26 cellular contexts compared by ENCODE assay signal in the genomic region with DNA sequence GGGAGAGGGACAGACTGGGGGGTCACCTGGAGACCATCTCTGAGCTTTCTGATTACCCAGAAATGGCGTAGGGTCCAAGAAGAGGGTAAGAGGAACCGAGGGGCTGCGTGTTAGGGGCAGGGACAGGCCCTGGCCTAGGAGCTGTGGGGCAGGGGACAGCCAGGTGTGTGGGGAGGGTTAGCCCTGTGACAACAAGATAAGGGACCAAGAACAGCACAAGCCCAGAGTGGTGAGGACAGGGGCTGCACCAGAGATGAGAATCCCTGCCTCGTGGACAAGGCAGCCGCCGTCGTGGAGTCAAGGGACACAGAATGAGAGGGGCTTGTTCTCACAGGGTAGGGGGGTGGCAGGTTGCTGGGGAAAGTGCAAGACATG. TPM values are rescaled to one million over a fixed set of nuclear protein-coding genes. Genes with fewer than 3 reads are reported as not detected.
DNase-seq lines count a peak whose midpoint lies in the region; ATAC-seq and TF ChIP-seq lines count a peak whose summit lies in the region.
"Had no signal": no experiment of that assay in that cellular context is flagged by ENCODE, and none has a peak within 500 bp of the region (broad histone marks: within the 10 kb centered on the region; RNA-seq: fewer than 3 reads in every experiment).

No MANE protein-coding gene starts in this region.

- no CpG with 5 or more reads among the region's 7 CpGs for WGBS in neuronal stem cell (ENCODE audit: extremely low coverage in 2 of 2, insufficient read length in 2 of 2, insufficient replicate concordance in 1 of 2), 2 donors

- no peak overlapping the region for H4K8ac ChIP-seq in neuronal stem cell (ENCODE audit: low read depth, low read length)

- H2BK5ac ChIP-seq in neuronal stem cell (ENCODE audit: low read length), result no peak overlapping the region

- H2BK120ac ChIP-seq in neuronal stem cell (ENCODE audit: low read depth, low read length), result no peak overlapping the region

- H3K4me1 ChIP-seq in neuronal stem cell (ENCODE audit: control insufficient read depth in 2 of 2, insufficient read depth in 1 of 2, low read depth in 1 of 2, low read length in 2 of 2), result peaks cover 0 to 4% of the 10 kb centered on the region in 2 donors
- H3K4me1 ChIP-seq: BE2C; BLaER1 treated with 17β-estradiol and CSF1 and Interleukin-3, amounts not matched to agents 10 nM and 100 nM had no signal

- H3K4ac ChIP-seq in neuronal stem cell (ENCODE audit: low read length), result no peak overlapping the region

- POLR2A ChIA-PET in GM10248 (lab: Yijun Ruan, JAX) (no interaction called here), WTC11 (lab: Charles Lee) (no interaction called here)

- no peaks in the 10 kb centered on the region for H3K79me1 ChIP-seq in neuronal stem cell (ENCODE audit: low read depth, low read length)

- H3K27ac Mint-ChIP-seq in activated naive CD4-positive, alpha-beta T cell treated with anti-CD3 and anti-CD28 coated beads, Interleukin-2, amount 50 U/mL, for 24 hours, result peak overlapping the region; percentile 59
- no peak overlapping the region for H3K27ac Mint-ChIP-seq in activated naive CD4-positive, alpha-beta T cell treated with anti-CD3 and anti-CD28 coated beads, Interleukin-2, amount 50 U/mL, for 72 hours
- no peak overlapping the region for H3K27ac Mint-ChIP-seq in chondrocyte (ENCODE audit: unreplicated experiment)
- H3K27ac Mint-ChIP-seq in WTC11, result no peak overlapping the region
- H3K27ac Mint-ChIP-seq: CD4-positive, alpha-beta T cell; H9 had no signal

- H3K36me3 Mint-ChIP-seq in activated naive CD4-positive, alpha-beta T cell treated with anti-CD3 and anti-CD28 coated beads, Interleukin-2, amount 50 U/mL, for 24 hours, result no peaks in the 10 kb centered on the region
- H3K36me3 Mint-ChIP-seq in activated naive CD4-positive, alpha-beta T cell treated with anti-CD3 and anti-CD28 coated beads, Interleukin-2, amount 50 U/mL, for 72 hours, result no peaks in the 10 kb centered on the region
- H3K36me3 Mint-ChIP-seq in chondrocyte (ENCODE audit: low read depth), result no peaks in the 10 kb centered on the region
- H3K36me3 Mint-ChIP-seq in WTC11, result no peaks in the 10 kb centered on the region
- H3K36me3 Mint-ChIP-seq: CD8-positive, alpha-beta memory T cell had no signal

- no peak overlapping the region for H3K23ac ChIP-seq in neuronal stem cell (ENCODE audit: low read depth, low read length, poor library complexity)

- no peak overlapping the region for H3K18ac ChIP-seq in neuronal stem cell (ENCODE audit: low read length)

- CTCF ChIA-PET in GM10248 (lab: Yijun Ruan, JAX), result no interaction called here
- CTCF ChIA-PET in WTC11 (lab: Charles Lee), result no interaction called here

- H3K27me3 ChIP-seq in neuronal stem cell (ENCODE audit: control insufficient read depth in 3 of 3, insufficient read depth in 3 of 3, low read depth in 1 of 3, low read length in 3 of 3), result peaks cover 11 to 56% (median 35%) of the 10 kb centered on the region in 3 experiments

- no peak overlapping the region for H3K27ac ChIP-seq in neuronal stem cell (replicated peaks; ENCODE audit: low read length)
- H3K27ac ChIP-seq: 22Rv1; A549; BLaER1 treated with 17β-estradiol and CSF1 and Interleukin-3, amounts not matched to agents 10 nM and 100 nM; GM23248 had no signal

- peak overlapping the region; percentile 81 for H2AK5ac ChIP-seq in neuronal stem cell (ENCODE audit: low read depth, low read length)

- no peak for DNase-seq in activated naive CD4-positive, alpha-beta T cell treated with anti-CD3 and anti-CD28 coated beads, Interleukin-2, amount 50 U/mL, for 72 hours (ENCODE audit: low spot score in 2 of 2)
- DNase-seq in GM10248 (ENCODE audit: extremely low spot score) (peak; percentile 13), chondrocyte (ENCODE audit: low spot score) (peak; percentile 62), neuronal stem cell (ENCODE audit: low spot score) (no peak), KG1 (lab: John Stamatoyannopoulos, UW) (no peak), WTC11 (ENCODE audit: low spot score) (no peak)
- no peak for DNase-seq in effector CD8-positive, alpha-beta T cell (lab: John Stamatoyannopoulos, UW)
- DNase-seq: ACHN; AML-193; BE2C; CD4-positive, alpha-beta T cell; CD8-positive, alpha-beta memory T cell; DMS53; DMS79 treated with DMSO at 0.1 percent for 48 hours; GF-D8; GM23248; H9 had no signal

- H3K14ac ChIP-seq in neuronal stem cell (ENCODE audit: low read length), result peak overlapping the region; percentile 21

- no peak overlapping the region for H2BK12ac ChIP-seq in neuronal stem cell (ENCODE audit: low read length)

- ATAC-seq in activated naive CD4-positive, alpha-beta T cell treated with anti-CD3 and anti-CD28 coated beads, Interleukin-2, amount 50 U/mL, for 72 hours, result no peak
- ATAC-seq in WTC11, result no peak
- ATAC-seq: A549, HCT116 had no signal

- no peak overlapping the region for H3K9ac ChIP-seq in neuronal stem cell (ENCODE audit: low read depth, low read length, poor library complexity)
- H3K9ac ChIP-seq: BLaER1 treated with 17β-estradiol and CSF1 and Interleukin-3, amounts not matched to agents 10 nM and 100 nM; GM23248 had no signal

- H2BK15ac ChIP-seq in neuronal stem cell (ENCODE audit: low read length), result no peak overlapping the region

- TF ChIP-seq CTCF in GM10248 (IDR thresholded peaks at IDR 0.05; ENCODE audit: control extremely low read depth, extremely low read depth, low read depth, missing control alignments) (no peak), chondrocyte (IDR thresholded peaks at IDR 0.05) (no peak), WTC11 (IDR thresholded peaks at IDR 0.05) (no peak)

- H3K4me3 ChIP-seq in neuronal stem cell (ENCODE audit: low read length in 2 of 2), result no peak overlapping the region
- H3K4me3 ChIP-seq: A549; BLaER1 treated with 17β-estradiol and CSF1 and Interleukin-3, amounts not matched to agents 10 nM and 100 nM; GM23248 had no signal

- H2AFZ ChIP-seq in neuronal stem cell (ENCODE audit: low read length), result no peak overlapping the region
- H2AFZ ChIP-seq: GM23248 had no signal

- no peaks in the 10 kb centered on the region for H3K9me3 Mint-ChIP-seq in activated naive CD4-positive, alpha-beta T cell treated with anti-CD3 and anti-CD28 coated beads, Interleukin-2, amount 50 U/mL, for 24 hours
- H3K9me3 Mint-ChIP-seq in activated naive CD4-positive, alpha-beta T cell treated with anti-CD3 and anti-CD28 coated beads, Interleukin-2, amount 50 U/mL, for 72 hours, result no peaks in the 10 kb centered on the region
- H3K9me3 Mint-ChIP-seq in chondrocyte (ENCODE audit: low read depth) (no peaks in the 10 kb centered on the region), WTC11 (peaks cover 3% of the 10 kb centered on the region)
- H3K9me3 Mint-ChIP-seq: CD4-positive, alpha-beta T cell; CD8-positive, alpha-beta memory T cell had no signal

- peaks cover 13% of the 10 kb centered on the region for H3K27me3 Mint-ChIP-seq in activated naive CD4-positive, alpha-beta T cell treated with anti-CD3 and anti-CD28 coated beads, Interleukin-2, amount 50 U/mL, for 24 hours
- H3K27me3 Mint-ChIP-seq in chondrocyte (ENCODE audit: low read depth), result peaks cover 40% of the 10 kb centered on the region
- peaks cover 42% of the 10 kb centered on the region for H3K27me3 Mint-ChIP-seq in WTC11 (ENCODE audit: low read depth)

- no peak overlapping the region for H4K91ac ChIP-seq in neuronal stem cell (ENCODE audit: low read depth, low read length, poor library complexity)

- no peaks in the 10 kb centered on the region for H3K9me3 ChIP-seq in neuronal stem cell (replicated peaks in 1 of 2; ENCODE audit: control insufficient read depth in 2 of 2, insufficient read depth in 1 of 2, low read depth in 1 of 2, low read length in 2 of 2)
- H3K9me3 ChIP-seq: A549, BE2C had no signal

- peaks cover 8% of the 10 kb centered on the region for H3K4me1 Mint-ChIP-seq in activated naive CD4-positive, alpha-beta T cell treated with anti-CD3 and anti-CD28 coated beads, Interleukin-2, amount 50 U/mL, for 24 hours
- H3K4me1 Mint-ChIP-seq in chondrocyte (ENCODE audit: low read depth) (no peaks in the 10 kb centered on the region), WTC11 (peaks cover 7% of the 10 kb centered on the region; the same call in 1 of the 2 replicates)

- no peaks in the 10 kb centered on the region for H3K36me3 ChIP-seq in neuronal stem cell (replicated peaks in 1 of 2; ENCODE audit: control insufficient read depth in 2 of 2, insufficient read depth in 2 of 2, low read length in 2 of 2)
- H3K36me3 ChIP-seq: BE2C; BLaER1 treated with 17β-estradiol and CSF1 and Interleukin-3, amounts not matched to agents 10 nM and 100 nM had no signal

- H3K4me3 Mint-ChIP-seq in activated naive CD4-positive, alpha-beta T cell treated with anti-CD3 and anti-CD28 coated beads, Interleukin-2, amount 50 U/mL, for 24 hours, result no peak overlapping the region
- no peak overlapping the region for H3K4me3 Mint-ChIP-seq in chondrocyte (ENCODE audit: unreplicated experiment)
- H3K4me3 Mint-ChIP-seq in WTC11, result no peak overlapping the region

- no peak overlapping the region for H3K4me2 ChIP-seq in neuronal stem cell (ENCODE audit: insufficient read depth, low read length, poor library complexity, severe bottlenecking)
- H3K4me2 ChIP-seq: A549; BLaER1 treated with 17β-estradiol and CSF1 and Interleukin-3, amounts not matched to agents 10 nM and 100 nM had no signal

TF ChIP-seq in WTC11, 78 proteins besides CTCF, POLR2A, EP300 and RAD21 (continues in another document):
- no peak for TF ChIP-seq GRHL2 (CRISPR knock-in tag; IDR thresholded peaks at IDR 0.05; ENCODE audit: insufficient replicate concordance, severe bottlenecking)

RNA-seq across cellular contexts. Expression of a gene that starts 0.4 kb away (rescaled TPM):
- under 1 TPM in 1 of 2 donors, not detected in 1; 0.45 TPM for total RNA-seq in activated naive CD4-positive, alpha-beta T cell treated with anti-CD3 and anti-CD28 coated beads, Interleukin-2, amount 50 U/mL, for 72 hours
- total RNA-seq in chondrocyte (not detected in 3 replicates), WTC11 (2021) (0.32 to 0.50 TPM (median 0.34 TPM) in 3 replicates)
- not detected for polyA plus RNA-seq in neuronal stem cell (2013, experiment 1 of 2)
- 0.07 TPM for polyA plus RNA-seq in neuronal stem cell (2013, experiment 2 of 2)
- total RNA-seq: CD8-positive, alpha-beta memory T cell; Daoy; G401; GM23248; H1; H9 had no signal
- polyA plus RNA-seq: A549; CD14-positive monocyte; CD8-positive, alpha-beta memory T cell; GM23248 had no signal

RNA-seq across cellular contexts. Expression of a gene that starts 13.6 kb away (rescaled TPM):
- total RNA-seq in activated naive CD4-positive, alpha-beta T cell treated with anti-CD3 and anti-CD28 coated beads, Interleukin-2, amount 50 U/mL, for 72 hours, result not detected
- total RNA-seq in chondrocyte (not detected in 3 replicates), WTC11 (2021) (not detected in 3 replicates)
- polyA plus RNA-seq in neuronal stem cell (2013, experiment 1 of 2), result 0.17 TPM
- 0.12 TPM for polyA plus RNA-seq in neuronal stem cell (2013, experiment 2 of 2)
- total RNA-seq: Daoy, G401, GM23248, H1, H9 had no signal
- polyA plus RNA-seq: A549, CD14-positive monocyte, H1 had no signal

RNA-seq across cellular contexts. Expression of a gene that starts 39.1 kb away (rescaled TPM):
- 10 to 100 TPM; 39.3 to 60.0 TPM for total RNA-seq in activated naive CD4-positive, alpha-beta T cell treated with anti-CD3 and anti-CD28 coated beads, Interleukin-2, amount 50 U/mL, for 72 hours
- total RNA-seq in chondrocyte (30.9 to 41.2 TPM (median 31.0 TPM) in 3 replicates), WTC11 (2021) (105 to 111 TPM (median 110 TPM) in 3 replicates)
- polyA plus RNA-seq in neuronal stem cell (2013, experiment 1 of 2), result 58.4 TPM
- 57.2 TPM for polyA plus RNA-seq in neuronal stem cell (2013, experiment 2 of 2)

RNA-seq across cellular contexts. Expression of a gene that starts 41.6 kb away (rescaled TPM):
- total RNA-seq in activated naive CD4-positive, alpha-beta T cell treated with anti-CD3 and anti-CD28 coated beads, Interleukin-2, amount 50 U/mL, for 72 hours, result 1 to 10 TPM in 1 of 2 donors, under 1 TPM in 1; 0.99 to 2.5 TPM
- 0.94 TPM in 1 of 3 replicates, not detected in the others for total RNA-seq in chondrocyte
- not detected for polyA plus RNA-seq in neuronal stem cell (2013, experiment 1 of 2)
- not detected for polyA plus RNA-seq in neuronal stem cell (2013, experiment 2 of 2)
- 0.44 to 1.1 TPM (median 0.50 TPM) in 3 replicates for total RNA-seq in WTC11 (2021)
- total RNA-seq: CD4-positive, alpha-beta T cell; Daoy; G401; GM23248 had no signal
- polyA plus RNA-seq: CD14-positive monocyte; CD8-positive, alpha-beta memory T cell; GM23248 had no signal

Comparison
In these comparisons a context has a peak if more than half of its experiments do, and no peak if none do; other contexts are left out.
1. DNase-seq: peak in GM10248 (single experiment) and chondrocyte (single experiment); none in activated naive CD4-positive, alpha-beta T cell treated with anti-CD3 and anti-CD28 coated beads, Interleukin-2, amount 50 U/mL, for 72 hours (0 of 2), neuronal stem cell (single experiment), KG1 (single experiment), WTC11 (single experiment) and effector CD8-positive, alpha-beta T cell (single experiment).